Comparison of ENCODE assay signal across 8 cellular contexts in the genomic region with DNA sequence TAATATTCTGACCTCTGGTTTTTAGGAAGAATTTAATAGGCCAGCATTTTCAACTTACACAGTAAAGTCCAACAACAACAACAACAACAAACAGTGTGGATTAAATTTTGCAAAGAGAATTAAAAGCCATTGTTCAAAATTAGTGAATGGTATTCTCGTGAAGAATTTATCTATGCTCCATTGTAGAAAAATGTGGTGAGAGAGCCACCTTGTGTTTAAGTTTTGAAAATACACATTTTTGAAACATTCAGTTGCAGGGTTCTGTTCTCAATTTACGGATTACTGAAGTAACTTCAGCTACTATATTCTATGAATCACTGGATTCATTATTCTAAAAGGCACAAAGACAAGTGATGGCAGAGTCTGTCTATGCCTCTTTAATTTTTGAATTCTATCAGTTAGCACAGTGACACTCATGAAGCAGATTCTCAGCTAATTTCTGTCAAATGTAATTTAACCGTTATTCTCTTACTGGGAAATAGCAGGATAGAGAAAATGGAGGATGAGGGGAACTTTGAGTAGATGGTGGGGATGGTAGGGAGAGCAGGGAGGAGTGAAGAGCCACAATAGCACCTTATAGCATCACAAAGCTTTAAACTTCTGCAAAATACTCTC. TPM values are rescaled to one million over a fixed set of nuclear protein-coding genes. Genes with fewer than 3 reads are reported as not detected.
DNase-seq lines count a peak whose midpoint lies in the region; ATAC-seq and TF ChIP-seq lines count a peak whose summit lies in the region.

No MANE protein-coding gene starts in this region.

- H3K4me1 ChIP-seq in CD8-positive, alpha-beta T cell (ENCODE audit: insufficient read depth, low read length): no peaks in the 10 kb centered on the region
- H3K4me1 ChIP-seq in colonic mucosa (no peaks in the 10 kb centered on the region), suprapubic skin (peaks cover 3% of the 10 kb centered on the region)

- H3K4me3 Mint-ChIP-seq in CD8-positive, alpha-beta T cell: no peak overlapping the region

- TF ChIP-seq POLR2A in suprapubic skin (IDR thresholded peaks at IDR 0.05): no peak

- intact Hi-C loops in CD8-positive, alpha-beta T cell (cut with DNase I, micrococcal nuclease): loop anchor here (2.0 to 10.0 kb wide), 6 partner anchors 183 to 911 kb away; no protein-coding TSS in a partner anchor
- intact Hi-C loops in colonic mucosa (cut with DNase I): loop anchor here (5.0 to 10.0 kb wide), 3 partner anchors 125 to 913 kb away; no protein-coding TSS in a partner anchor

- no peak for TF ChIP-seq EP300 in suprapubic skin (IDR thresholded peaks at IDR 0.05)

- no peaks in the 10 kb centered on the region for H3K9me3 ChIP-seq in CD8-positive, alpha-beta T cell (ENCODE audit: low read length)
- H3K9me3 ChIP-seq in colonic mucosa: no peaks in the 10 kb centered on the region
- no peaks in the 10 kb centered on the region for H3K9me3 ChIP-seq in suprapubic skin

- H3K27me3 ChIP-seq in CD8-positive, alpha-beta T cell (ENCODE audit: insufficient read depth, low read length): no peaks in the 10 kb centered on the region
- H3K27me3 ChIP-seq in colonic mucosa (no peaks in the 10 kb centered on the region), suprapubic skin (no peaks in the 10 kb centered on the region)

- H3K4me1 Mint-ChIP-seq in CD8-positive, alpha-beta T cell (ENCODE audit: low read depth): no peaks in the 10 kb centered on the region

- H3K4me3 ChIP-seq in CD8-positive, alpha-beta T cell (ENCODE audit: low read depth, low read length): no peak overlapping the region
- no peak overlapping the region for H3K4me3 ChIP-seq in colonic mucosa
- H3K4me3 ChIP-seq in suprapubic skin: no peak overlapping the region

- 33% methylated on average over 3 of the region's 3 CpGs for WGBS in suprapubic skin

- POLR2A ChIA-PET in CD8-positive, alpha-beta T cell (lab: Charles Lee): interaction anchor here (0.7 kb wide), 1 partner anchor 353 kb away, joined by 3 read pairs; a partner anchor contains a TSS

- no peaks in the 10 kb centered on the region for H3K36me3 ChIP-seq in CD8-positive, alpha-beta T cell (ENCODE audit: insufficient read depth, low read length)
- no peaks in the 10 kb centered on the region for H3K36me3 ChIP-seq in colonic mucosa
- H3K36me3 ChIP-seq in suprapubic skin: no peaks in the 10 kb centered on the region

- H3K36me3 Mint-ChIP-seq in CD8-positive, alpha-beta T cell: peaks cover 25% of the 10 kb centered on the region

- peaks cover 8% of the 10 kb centered on the region for H3K27me3 Mint-ChIP-seq in CD8-positive, alpha-beta T cell (ENCODE audit: low read depth)

- H3K9ac ChIP-seq in colonic mucosa (ENCODE audit: low read depth in 2 of 2, low read length in 2 of 2): no peak overlapping the region

- no peaks in the 10 kb centered on the region for H3K9me3 Mint-ChIP-seq in CD8-positive, alpha-beta T cell

- TF ChIP-seq CTCF in CD8-positive, alpha-beta T cell (IDR thresholded peaks at IDR 0.05): peak; percentile 60
- TF ChIP-seq CTCF in colonic mucosa (IDR thresholded peaks at IDR 0.05) (peak; percentile 32), suprapubic skin (IDR thresholded peaks at IDR 0.05) (peak in 1 of 2 donors; percentile 32)

- no peak for DNase-seq in CD8-positive, alpha-beta T cell
- DNase-seq in NCI-H446 treated with DMSO at 0.1 percent for 48 hours (lab: John Stamatoyannopoulos, UW) (peak; percentile 31), colonic mucosa (no peak), midbrain (lab: John Stamatoyannopoulos, UW) (peak; percentile 67), suprapubic skin (ENCODE audit: low spot score in 2 of 2) (no peak)

- no peak overlapping the region for H3K27ac Mint-ChIP-seq in CD8-positive, alpha-beta T cell

- no peak overlapping the region for H3K27ac ChIP-seq in CD8-positive, alpha-beta T cell (ENCODE audit: low read depth, low read length)
- H3K27ac ChIP-seq in colonic mucosa: no peak overlapping the region
- H3K27ac ChIP-seq in suprapubic skin: no peak overlapping the region

- ATAC-seq in CD8-positive, alpha-beta T cell: no peak
- ATAC-seq in GM21360 (IDR thresholded peaks at IDR 0.05; ENCODE audit: unreplicated experiment): peak; percentile 64
- ATAC-seq in HG03039 (IDR thresholded peaks at IDR 0.05; ENCODE audit: unreplicated experiment): no peak
- no peak for ATAC-seq in HG02884 (IDR thresholded peaks at IDR 0.05; ENCODE audit: unreplicated experiment)

- CTCF ChIA-PET in CD8-positive, alpha-beta T cell (lab: Charles Lee): interaction anchor here (1.1 to 1.8 kb wide), 5 partner anchors 9 to 711 kb away, joined by 3 to 6 read pairs (median 3); no protein-coding TSS in a partner anchor

RNA-seq across cellular contexts. Expression of a gene that starts 11.0 kb away (rescaled TPM):
- total RNA-seq in CD8-positive, alpha-beta T cell: 1 to 10 TPM; 1.6 to 2.9 TPM
- under 1 TPM in 1 of 2 donors, not detected in 1; 0.27 TPM for total RNA-seq in colonic mucosa
- 1 to 10 TPM in 2 of 4 donors, under 1 TPM in 1, not detected in 1; 0.36 to 1.7 (median 1.1) TPM for total RNA-seq in suprapubic skin

RNA-seq across cellular contexts. Expression of a gene that starts 44.1 kb away (rescaled TPM):
- total RNA-seq in CD8-positive, alpha-beta T cell: under 1 TPM in 1 of 2 experiments, not detected in 1; 0.44 TPM
- 100 to 1,000 TPM; 171 to 687 TPM for total RNA-seq in colonic mucosa
- total RNA-seq in suprapubic skin: 100 to 1,000 TPM; 206 to 286 (median 238) TPM

Comparison
In these comparisons a context has a peak if more than half of its experiments do, and no peak if none do; other contexts are left out.
1. DNase-seq: peak in NCI-H446 treated with DMSO at 0.1 percent for 48 hours (single experiment) and midbrain (single experiment); none in CD8-positive, alpha-beta T cell (0 of 7), colonic mucosa (single experiment) and suprapubic skin (0 of 2).
2. RNA of a gene that starts 44.1 kb away (total RNA-seq): 171 to 687 TPM in colonic mucosa and 206 to 286 TPM in suprapubic skin; 0.44 TPM in CD8-positive, alpha-beta T cell; every median in the first group is over 100 times any median in the second.